20 cellular contexts compared by ENCODE assay signal in genomic region chr3:10726787-10727186, GRCh38.
DNase-seq lines count a peak whose midpoint lies in the region; ATAC-seq and TF ChIP-seq lines count a peak whose summit lies in the region.
"Had no signal": no experiment of that assay in that cellular context is flagged by ENCODE, and none has a peak within 500 bp of the region (broad histone marks: within the 10 kb centered on the region; RNA-seq: fewer than 3 reads in every experiment).

No MANE protein-coding gene starts in this region.

- no peak overlapping the region for H2BK15ac ChIP-seq in H9 (ENCODE audit: low read depth, low read length)

- DNase-seq in H9, result peak; percentile 8
- DNase-seq in ecto neural progenitor cell (ENCODE audit: low spot score), result peak; percentile 12
- DNase-seq in islet precursor cell, result peak; percentile 17
- DNase-seq in mesenteric fat pad (ENCODE audit: low spot score), result peak; percentile 20
- DNase-seq in tibial nerve (ENCODE audit: low spot score in 2 of 2), result no peak
- no peak for DNase-seq in chondrocyte (ENCODE audit: low spot score)
- DNase-seq: AML-193; Caco-2; Calu3; CD4-positive, alpha-beta T cell; DMS79 treated with DMSO at 0.1 percent for 48 hours; GF-D8 had no signal

- H2AFZ ChIP-seq in H9 (ENCODE audit: low read length), result no peak overlapping the region

- no peak overlapping the region for H3K27ac ChIP-seq in H9 (ENCODE audit: insufficient read length, low read depth, low read length)
- H3K27ac ChIP-seq in tibial nerve, result no peak overlapping the region
- H3K27ac ChIP-seq: 22Rv1; A549; BLaER1 treated with 17β-estradiol and CSF1 and Interleukin-3, amounts not matched to agents 10 nM and 100 nM; C4-2B had no signal

- H3K27me3 Mint-ChIP-seq in H9 (ENCODE audit: low read depth) (peaks cover 7% of the 10 kb centered on the region), chondrocyte (ENCODE audit: low read depth) (peaks cover 35% of the 10 kb centered on the region)

- no peaks in the 10 kb centered on the region for H3K36me3 ChIP-seq in tibial nerve
- H3K36me3 ChIP-seq: BLaER1 treated with 17β-estradiol and CSF1 and Interleukin-3, amounts not matched to agents 10 nM and 100 nM had no signal

- no peak overlapping the region for H2BK20ac ChIP-seq in H9 (ENCODE audit: low read depth, low read length, poor library complexity, severe bottlenecking)

- H3K79me1 ChIP-seq in H9 (ENCODE audit: insufficient read depth, low read depth, low read length, poor library complexity, severe bottlenecking), result no peaks in the 10 kb centered on the region

- no peaks in the 10 kb centered on the region for H4K20me1 ChIP-seq in H9 (ENCODE audit: control insufficient read depth, insufficient read depth, insufficient read length)

- no peak overlapping the region for H3K56ac ChIP-seq in H9 (ENCODE audit: insufficient read length, low read depth, low read length)

- H3T11ph ChIP-seq in H9 (ENCODE audit: low read length), result no peak overlapping the region

- no peaks in the 10 kb centered on the region for H3K9me3 ChIP-seq in H9 (ENCODE audit: control insufficient read depth, low read depth, low read length)
- no peaks in the 10 kb centered on the region for H3K9me3 ChIP-seq in tibial nerve
- H3K9me3 ChIP-seq: Caco-2 had no signal

- no peak overlapping the region for H3K4ac ChIP-seq in H9 (ENCODE audit: low read depth, low read length)

- H4K5ac ChIP-seq in H9 (ENCODE audit: insufficient read length, low read depth, low read length), result no peak overlapping the region

- no peaks in the 10 kb centered on the region for H3K36me3 Mint-ChIP-seq in H9 (ENCODE audit: insufficient read depth in 1 of 3, low read depth in 3 of 3)
- H3K36me3 Mint-ChIP-seq in chondrocyte (ENCODE audit: low read depth), result no peaks in the 10 kb centered on the region
- H3K36me3 Mint-ChIP-seq: CD8-positive, alpha-beta T cell had no signal

- no peaks in the 10 kb centered on the region for H3K79me2 ChIP-seq in H9 (ENCODE audit: insufficient read depth, low read length)

- peaks cover 5% of the 10 kb centered on the region; the same call in 1 of the 2 replicates for H3K4me1 ChIP-seq in H9 (ENCODE audit: insufficient read depth, low read length)
- H3K4me1 ChIP-seq in tibial nerve, result no peaks in the 10 kb centered on the region
- H3K4me1 ChIP-seq: A549, Caco-2 had no signal

- H3K9me3 Mint-ChIP-seq in H9 (peaks cover 3 to 7% of the 10 kb centered on the region in 2 experiments; a peak in 3 of 5 replicates), chondrocyte (ENCODE audit: low read depth) (peaks cover 6% of the 10 kb centered on the region)

- no peak overlapping the region for H3K18ac ChIP-seq in H9 (ENCODE audit: insufficient read length, low read depth, low read length)

- no peak overlapping the region for H4K8ac ChIP-seq in H9 (replicated peaks; ENCODE audit: insufficient read length, low read depth, low read length)

- H3K9ac ChIP-seq in H9 (ENCODE audit: extremely low read depth, insufficient read length, low read length), result no peak overlapping the region
- H3K9ac ChIP-seq: BLaER1 treated with 17β-estradiol and CSF1 and Interleukin-3, amounts not matched to agents 10 nM and 100 nM had no signal

- H3K27ac Mint-ChIP-seq in H9, result no peak overlapping the region
- H3K27ac Mint-ChIP-seq in chondrocyte (ENCODE audit: unreplicated experiment), result no peak overlapping the region
- H3K27ac Mint-ChIP-seq: B cell; CD4-positive, alpha-beta T cell; CD8-positive, alpha-beta T cell had no signal

- no peak overlapping the region for H2BK120ac ChIP-seq in H9 (ENCODE audit: low read depth, low read length, poor library complexity, severe bottlenecking)

- H3K4me3 Mint-ChIP-seq in H9 (no peak overlapping the region), chondrocyte (ENCODE audit: unreplicated experiment) (no peak overlapping the region)
- H3K4me3 Mint-ChIP-seq: B cell; CD4-positive, alpha-beta T cell; CD8-positive, alpha-beta T cell had no signal

- H3K23me2 ChIP-seq in H9 (ENCODE audit: insufficient read length, low read depth, low read length, poor library complexity, severe bottlenecking), result no peaks in the 10 kb centered on the region

- TF ChIP-seq POLR2A in tibial nerve (IDR thresholded peaks at IDR 0.05), result no peak

- H2AK5ac ChIP-seq in H9 (ENCODE audit: insufficient read length, low read length), result no peak overlapping the region

- H3K27me3 ChIP-seq in H9 (ENCODE audit: insufficient read depth, low read length), result no peaks in the 10 kb centered on the region
- H3K27me3 ChIP-seq in tibial nerve, result no peaks in the 10 kb centered on the region
- H3K27me3 ChIP-seq: BLaER1 treated with 17β-estradiol and CSF1 and Interleukin-3, amounts not matched to agents 10 nM and 100 nM had no signal

- no peak for ATAC-seq in GM19328 (IDR thresholded peaks at IDR 0.05; ENCODE audit: unreplicated experiment)
- ATAC-seq in GM21786 (IDR thresholded peaks at IDR 0.05; ENCODE audit: unreplicated experiment), result no peak
- ATAC-seq: A549; CD8-positive, alpha-beta T cell had no signal

- H3K4me3 ChIP-seq in tibial nerve, result no peak overlapping the region
- H3K4me3 ChIP-seq: A549; BLaER1 treated with 17β-estradiol and CSF1 and Interleukin-3, amounts not matched to agents 10 nM and 100 nM had no signal

- H3K14ac ChIP-seq in H9 (ENCODE audit: insufficient read depth, low read length), result no peak overlapping the region

- no peak overlapping the region for H2BK12ac ChIP-seq in H9 (ENCODE audit: insufficient read length, low read depth, low read length)

- TF ChIP-seq CTCF in H9 (conservative IDR thresholded peaks at IDR 0.05) (no peak), tibial nerve (IDR thresholded peaks at IDR 0.05) (no peak), chondrocyte (IDR thresholded peaks at IDR 0.05) (no peak)

- H3K4me2 ChIP-seq in H9 (ENCODE audit: insufficient read depth, insufficient read length, low read length), result no peak overlapping the region
- H3K4me2 ChIP-seq: A549; BLaER1 treated with 17β-estradiol and CSF1 and Interleukin-3, amounts not matched to agents 10 nM and 100 nM had no signal

- H2BK5ac ChIP-seq in H9 (ENCODE audit: insufficient read length, low read length), result no peak overlapping the region

- H3K4me1 Mint-ChIP-seq in H9 (peaks cover 20 to 22% of the 10 kb centered on the region in 2 experiments), chondrocyte (ENCODE audit: low read depth) (no peaks in the 10 kb centered on the region)
- H3K4me1 Mint-ChIP-seq: B cell had no signal

- TF ChIP-seq EP300 in tibial nerve (IDR thresholded peaks at IDR 0.05), result no peak

- H4K91ac ChIP-seq in H9 (ENCODE audit: insufficient read length, low read depth, low read length), result no peak overlapping the region

- WGBS in H9 (ENCODE audit: extremely low coverage, insufficient read length, low lambda C conversion rate), result no CpG with 5 or more reads among the region's 1 CpG
- 73% methylated on average over 1 of the region's 1 CpG; no CpG with 5 or more reads in 1 of the 2 donors for WGBS in tibial nerve, 2 donors

- no peak overlapping the region for H3K23ac ChIP-seq in H9 (ENCODE audit: insufficient read length, low read depth, low read length)

Comparison
In these comparisons a context has a peak if more than half of its experiments do, and no peak if none do; other contexts are left out.
1. DNase-seq: peak in H9 (single experiment), ecto neural progenitor cell (single experiment), islet precursor cell (single experiment) and mesenteric fat pad (single experiment); none in tibial nerve (0 of 2) and chondrocyte (single experiment).